22 cellular contexts compared by ENCODE assay signal in genomic region chr10:5968037-5968680, GRCh38. TPM values are rescaled to one million over a fixed set of nuclear protein-coding genes. Genes with fewer than 3 reads are reported as not detected.
A peak's percentile ranks its signal among the peaks of the same experiment; 100 is the strongest.
DNase-seq lines count a peak whose midpoint lies in the region; ATAC-seq and TF ChIP-seq lines count a peak whose summit lies in the region.
"Had no signal": no experiment of that assay in that cellular context is flagged by ENCODE, and none has a peak within 500 bp of the region (broad histone marks: within the 10 kb centered on the region; RNA-seq: fewer than 3 reads in every experiment).

No MANE protein-coding gene starts in this region.

- peaks cover 16% of the 10 kb centered on the region for H3K27me3 Mint-ChIP-seq in type B pancreatic cell
- H3K27me3 Mint-ChIP-seq: CD4-positive, alpha-beta memory T cell; naive thymus-derived CD4-positive, alpha-beta T cell had no signal

- H3K4me3 Mint-ChIP-seq in type B pancreatic cell = no peak overlapping the region
- H3K4me3 Mint-ChIP-seq: mesothelial cell of epicardium; naive thymus-derived CD4-positive, alpha-beta T cell; WTC11 had no signal

- H3K27ac Mint-ChIP-seq in type B pancreatic cell = peak overlapping the region; percentile 6
- H3K27ac Mint-ChIP-seq: mesothelial cell of epicardium, WTC11 had no signal

- ATAC-seq in Right ventricle myocardium superior (ENCODE audit: poor library complexity) (no peak), GM18909 (IDR thresholded peaks at IDR 0.05; ENCODE audit: poor library complexity, unreplicated experiment) (no peak)
- ATAC-seq: esophagus mucosa; left colon; naive thymus-derived CD4-positive, alpha-beta T cell; stimulated activated naive CD8-positive, alpha-beta T cell treated with anti-CD3 and anti-CD28 coated beads, Interleukin-15, Interleukin-2, amounts not matched to agents 100 U/mL and 50 U/mL, for 24 hours; WTC11 had no signal

- in situ Hi-C loops in KBM-7 (cut with MboI; ENCODE audit: low pct_unique_long_range_greater_than_20kb, low sequenced_read_pairs) = no loop called here

- no peak for TF ChIP-seq CTCF in type B pancreatic cell (conservative IDR thresholded peaks at IDR 0.05)

- H3K36me3 Mint-ChIP-seq in type B pancreatic cell = no peaks in the 10 kb centered on the region
- H3K36me3 Mint-ChIP-seq: mesothelial cell of epicardium, WTC11 had no signal

- H3K4me1 Mint-ChIP-seq in type B pancreatic cell (ENCODE audit: unreplicated experiment) = no peaks in the 10 kb centered on the region
- H3K4me1 Mint-ChIP-seq: mesothelial cell of epicardium, WTC11 had no signal

- H3K9me3 Mint-ChIP-seq in type B pancreatic cell = no peaks in the 10 kb centered on the region
- H3K9me3 Mint-ChIP-seq: CD4-positive, alpha-beta memory T cell; mesothelial cell of epicardium; naive thymus-derived CD4-positive, alpha-beta T cell; WTC11 had no signal

- intact Hi-C loops in cardiac septum (cut with DNase I) = no loop called here
- intact Hi-C loops in Right ventricle myocardium superior (cut with DNase I) = no loop called here

- DNase-seq in cardiac septum (ENCODE audit: low spot score) (peak; percentile 38), Right ventricle myocardium superior (no peak), mesenteric fat pad (ENCODE audit: low spot score) (peak; percentile 18), type B pancreatic cell (ENCODE audit: extremely low spot score, unreplicated experiment) (peak; percentile 20), KBM-7 (no peak), GOT3 (lab: John Stamatoyannopoulos, UW) (no peak)
- DNase-seq in activated CD8-positive, alpha-beta memory T cell treated with anti-CD3 and anti-CD28 coated beads, Interleukin-2, amount 50 U/mL, for 48 hours = peak; percentile 44
- DNase-seq: CD4-positive, alpha-beta memory T cell; effector memory CD4-positive, alpha-beta T cell; GF-D8; KG1; NCI-H774; stimulated activated CD4-positive, alpha-beta T cell treated with anti-CD3 and anti-CD28 coated beads, Interleukin-4, amount 100 ng/mL, for 4 hours; stimulated activated naive CD8-positive, alpha-beta T cell treated with anti-CD3 and anti-CD28 coated beads, Interleukin-15, Interleukin-2, amounts not matched to agents 100 U/mL and 50 U/mL, for 24 hours; tibial artery had no signal

RNA-seq across cellular contexts. Expression of gene IL15RA, which starts 9.2 kb away (rescaled TPM):
- 3.9 TPM for total RNA-seq in cardiac septum
- total RNA-seq in Right ventricle myocardium superior = 8.2 TPM
- 24.6 TPM for total RNA-seq in mesenteric fat pad
- total RNA-seq in type B pancreatic cell (ENCODE audit: low replicate concordance) = 1.4 and 3.7 TPM in 2 replicates
- total RNA-seq: frontal cortex, mesothelial cell of epicardium had no signal

Comparison
In these comparisons a context has a peak if more than half of its experiments do, and no peak if none do; other contexts are left out.
1. DNase-seq: peak in cardiac septum (single experiment), activated CD8-positive, alpha-beta memory T cell treated with anti-CD3 and anti-CD28 coated beads, Interleukin-2, amount 50 U/mL, for 48 hours (single experiment), mesenteric fat pad (single experiment) and type B pancreatic cell (single experiment); none in Right ventricle myocardium superior (single experiment), KBM-7 (single experiment) and GOT3 (single experiment).